ENCODE assay signal across 3 cellular contexts in genomic region chr17:80431246-80432195, GRCh38.
TF ChIP-seq lines count a peak whose summit lies in the region.

No MANE protein-coding gene starts in this region.

TF ChIP-seq in SK-N-SH, 30 proteins besides CTCF, POLR2A, EP300 and RAD21:
- TF ChIP-seq GABPA (IDR thresholded peaks at IDR 0.05; ENCODE audit: low read depth) (no peak), POLR2AphosphoS5 (IDR thresholded peaks at IDR 0.05; ENCODE audit: low read depth, low read length) (0 out of 2 replicates have a peak, but pooled peaks have one; percentile 5)

TF ChIP-seq in SK-N-SH treated with all-trans-retinoic acid at 6 μM for 48 hours, 23 proteins besides CTCF, POLR2A, EP300 and RAD21:
- no peak for TF ChIP-seq POU6F1 (CRISPR knock-in tag; IDR thresholded peaks at IDR 0.05; ENCODE audit: borderline replicate concordance, low read depth)
- no peak for TF ChIP-seq CSDC2 (CRISPR knock-in tag; IDR thresholded peaks at IDR 0.05)
- no peak for TF ChIP-seq ZNF565 (CRISPR knock-in tag; conservative IDR thresholded peaks at IDR 0.05; ENCODE audit: low read depth)
- no peak for TF ChIP-seq GLIS3 (CRISPR knock-in tag; IDR thresholded peaks at IDR 0.05)
- TF ChIP-seq RARB (CRISPR knock-in tag; IDR thresholded peaks at IDR 0.05), result no peak
- TF ChIP-seq BACH2 (CRISPR knock-in tag; IDR thresholded peaks at IDR 0.05; ENCODE audit: borderline replicate concordance), result no peak
- TF ChIP-seq TOX (CRISPR knock-in tag; IDR thresholded peaks at IDR 0.05; ENCODE audit: borderline replicate concordance), result no peak
- no peak for TF ChIP-seq ZNF8 (CRISPR knock-in tag; IDR thresholded peaks at IDR 0.05)
- no peak for TF ChIP-seq ARNTL (CRISPR knock-in tag; IDR thresholded peaks at IDR 0.05; ENCODE audit: borderline replicate concordance, low read depth)
- no peak for TF ChIP-seq ZFP3 (CRISPR knock-in tag; IDR thresholded peaks at IDR 0.05)

TF ChIP-seq in K562, 482 proteins besides CTCF, POLR2A, EP300 and RAD21:
- TF ChIP-seq GTF2E2 (tag; IDR thresholded peaks at IDR 0.05) (no peak), SAFB2 (IDR thresholded peaks at IDR 0.05; ENCODE audit: borderline replicate concordance, low read depth, low read length, severe bottlenecking) (no peak), HMGN3 (IDR thresholded peaks at IDR 0.05; ENCODE audit: borderline replicate concordance, extremely low read depth, insufficient read length, low read depth, low read length) (peak; percentile 0)
